8 cellular contexts compared by ENCODE assay signal in genomic region chr12:56188786-56189335, GRCh38. TPM values are rescaled to one million over a fixed set of nuclear protein-coding genes. Genes with fewer than 3 reads are reported as not detected.
DNase-seq lines count a peak whose midpoint lies in the region; ATAC-seq and TF ChIP-seq lines count a peak whose summit lies in the region.

No MANE protein-coding gene starts in this region.

- H3K27me3 Mint-ChIP-seq in dendritic cell treated with granulocyte-macrophage colony-stimulating factor and Interleukin-4, amounts not matched to agents 40 ng/mL and 50 ng/mL, for 4 days = no peaks in the 10 kb centered on the region

- no peak for TF ChIP-seq EP300 in upper lobe of left lung (IDR thresholded peaks at IDR 0.05)

- no TSS peak for BruUV-seq in Panc1 (replicated peaks; lab: Mats Ljungman, UMichigan)

- peak overlapping the region; percentile 89 for H3K27ac ChIP-seq in BLaER1
- peak overlapping the region; percentile 88 for H3K27ac ChIP-seq in Panc1 (ENCODE audit: low read length)
- H3K27ac ChIP-seq in mesodermal cell (ENCODE audit: low read depth, low read length, severe bottlenecking) = peak overlapping the region; percentile 81
- H3K27ac ChIP-seq in upper lobe of left lung = peak overlapping the region; percentile 85 to 93 (median 90)

- intact Hi-C loops in Panc1 (cut with micrococcal nuclease; ENCODE audit: unreplicated experiment) = loop anchor here (1.0 kb wide), 1 partner anchor 70 kb away; no protein-coding TSS in a partner anchor
- intact Hi-C loops in dendritic cell treated with granulocyte-macrophage colony-stimulating factor and Interleukin-4, amounts not matched to agents 40 ng/mL and 50 ng/mL, for 4 days (cut with micrococcal nuclease) = loop anchor here (2.0 kb wide), 2 partner anchors 30 to 62 kb away; partner anchors contain the start of gene MYL6

- H3K4me2 ChIP-seq in BLaER1 = peak overlapping the region; percentile 88

- DNase-seq in Panc1 (ENCODE audit: low read depth, low spot score) = no peak
- no peak for DNase-seq in upper lobe of left lung
- no peak for DNase-seq in retina

- H3K9ac ChIP-seq in BLaER1 = peak overlapping the region; percentile 96

- TF ChIP-seq CTCF in Panc1 (IDR thresholded peaks at IDR 0.05) = no peak
- no peak for TF ChIP-seq CTCF in upper lobe of left lung (IDR thresholded peaks at IDR 0.05)

- H3K9me3 ChIP-seq in BLaER1 = no peaks in the 10 kb centered on the region
- no peaks in the 10 kb centered on the region for H3K9me3 ChIP-seq in Panc1 (ENCODE audit: control insufficient read depth, insufficient read depth, low read depth, low read length)
- peaks cover 4% of the 10 kb centered on the region for H3K9me3 ChIP-seq in mesodermal cell (ENCODE audit: control insufficient read depth, low read length)
- H3K9me3 ChIP-seq in upper lobe of left lung = no peaks in the 10 kb centered on the region

- peak; percentile 26 for ATAC-seq in GM19455 (IDR thresholded peaks at IDR 0.05; ENCODE audit: unreplicated experiment)
- ATAC-seq in Panc1 = peak; percentile 46; the same call in 1 of the 2 replicates
- peak in 1 of 2 donors; percentile 32 for ATAC-seq in upper lobe of left lung (ENCODE audit: low FRiP score in 2 of 2)
- ATAC-seq in HG03342 (IDR thresholded peaks at IDR 0.05; ENCODE audit: unreplicated experiment) = no peak

- H3K4me1 Mint-ChIP-seq in dendritic cell treated with granulocyte-macrophage colony-stimulating factor and Interleukin-4, amounts not matched to agents 40 ng/mL and 50 ng/mL, for 4 days (ENCODE audit: low read depth) = peaks cover 43% of the 10 kb centered on the region

- POLR2A ChIA-PET in Panc1 (lab: Charles Lee) = interaction anchor here (0.6 to 0.7 kb wide), 3 partner anchors 61 to 85 kb away, joined by 3 to 4 read pairs (median 3); partner anchors contain the start of genes ESYT1 and ZC3H10

- TF ChIP-seq POLR2A in upper lobe of left lung (IDR thresholded peaks at IDR 0.05) = no peak

- in situ Hi-C loops in Panc1 (cut with HindIII; ENCODE audit: low pct_unique_long_range_greater_than_20kb, low sequenced_read_pairs) = no loop called here

- peaks cover 43% of the 10 kb centered on the region for H3K36me3 Mint-ChIP-seq in dendritic cell treated with granulocyte-macrophage colony-stimulating factor and Interleukin-4, amounts not matched to agents 40 ng/mL and 50 ng/mL, for 4 days (ENCODE audit: low read depth)

- peaks cover 29% of the 10 kb centered on the region for H3K4me1 ChIP-seq in BLaER1
- H3K4me1 ChIP-seq in Panc1 (ENCODE audit: control insufficient read depth, insufficient read depth, low read length) = peaks cover 12% of the 10 kb centered on the region
- peaks cover 10% of the 10 kb centered on the region for H3K4me1 ChIP-seq in mesodermal cell (ENCODE audit: control insufficient read depth, insufficient read depth, low read length, poor library complexity, severe bottlenecking)
- H3K4me1 ChIP-seq in upper lobe of left lung = peaks cover 19 to 31% (median 24%) of the 10 kb centered on the region in 4 donors

- CTCF ChIA-PET in Panc1 (lab: Charles Lee) = interaction anchor here (0.5 to 2.0 kb wide), 12 partner anchors 18 to 333 kb away, joined by 3 to 41 read pairs (median 5); partner anchors contain the start of genes RBMS2, RNF41 and ZC3H10

- WGBS in mesodermal cell (ENCODE audit: insufficient coverage in 2 of 2), 2 experiments = 0 to 1% methylated on average over 25 to 28 of the region's 39 CpGs
- 1 to 3% methylated on average over 19 to 32 of the region's 39 CpGs for WGBS in upper lobe of left lung, 2 donors

- H4K20me1 ChIP-seq in BLaER1 = peaks cover 31% of the 10 kb centered on the region

- peak overlapping the region; percentile 95 for H3K4me3 Mint-ChIP-seq in dendritic cell treated with granulocyte-macrophage colony-stimulating factor and Interleukin-4, amounts not matched to agents 40 ng/mL and 50 ng/mL, for 4 days

- peak overlapping the region; percentile 97 for H3K27ac Mint-ChIP-seq in dendritic cell treated with granulocyte-macrophage colony-stimulating factor and Interleukin-4, amounts not matched to agents 40 ng/mL and 50 ng/mL, for 4 days

- H3K27me3 ChIP-seq in BLaER1 (no peaks in the 10 kb centered on the region), Panc1 (ENCODE audit: control insufficient read depth, insufficient read depth, low read length) (no peaks in the 10 kb centered on the region), upper lobe of left lung (no peaks in the 10 kb centered on the region)

- H3K4me3 ChIP-seq in BLaER1 (peak overlapping the region; percentile 90), Panc1 (ENCODE audit: low read depth in 2 of 2, low read length in 2 of 2) (peak overlapping the region; percentile 77 to 94), mesodermal cell (ENCODE audit: extremely low read depth, insufficient read depth, low read length, poor library complexity, severe bottlenecking) (peak overlapping the region; percentile 89), upper lobe of left lung (peak overlapping the region; percentile 86 to 98 (median 94))

- peaks cover 36% of the 10 kb centered on the region for H3K36me3 ChIP-seq in BLaER1
- peaks cover 19% of the 10 kb centered on the region for H3K36me3 ChIP-seq in Panc1 (ENCODE audit: control insufficient read depth, insufficient read depth, low read length)
- peaks cover 38% of the 10 kb centered on the region for H3K36me3 ChIP-seq in mesodermal cell (ENCODE audit: control insufficient read depth, insufficient read depth, low read length)
- H3K36me3 ChIP-seq in upper lobe of left lung = peaks cover 11 to 27% (median 23%) of the 10 kb centered on the region in 4 donors

- H3K9me3 Mint-ChIP-seq in dendritic cell treated with granulocyte-macrophage colony-stimulating factor and Interleukin-4, amounts not matched to agents 40 ng/mL and 50 ng/mL, for 4 days = no peaks in the 10 kb centered on the region

RNA-seq across cellular contexts. Expression of gene SMARCC2, which starts 0.4 kb away (rescaled TPM):
- total RNA-seq in Panc1 (2021; ENCODE audit: unreplicated experiment) (129 TPM), upper lobe of left lung (100 to 1,000 TPM in 2 of 6 donors, 10 to 100 TPM in 4; 71.4 to 258 (median 93.9) TPM)
- 105 TPM for polyA plus RNA-seq in Panc1 (2012; ENCODE audit: insufficient read length)
- polyA plus RNA-seq in mesodermal cell (2013, experiment 1 of 2) = 60.3 TPM
- 51.4 TPM for polyA plus RNA-seq in mesodermal cell (2013, experiment 2 of 2)

RNA-seq across cellular contexts. Expression of gene MYL6, which starts 30.7 kb away (rescaled TPM):
- total RNA-seq in Panc1 (2021; ENCODE audit: unreplicated experiment) (1,024 TPM), upper lobe of left lung (1,000 to 10,000 TPM in 5 of 6 donors, 100 to 1,000 TPM in 1; 665 to 1,935 (median 1,528) TPM)
- 1,487 TPM for polyA plus RNA-seq in Panc1 (2012; ENCODE audit: insufficient read length)
- 2,005 TPM for polyA plus RNA-seq in mesodermal cell (2013, experiment 1 of 2)
- polyA plus RNA-seq in mesodermal cell (2013, experiment 2 of 2) = 1,646 TPM

RNA-seq across cellular contexts. Expression of gene RNF41, which starts 32.9 kb away (rescaled TPM):
- total RNA-seq in Panc1 (2021; ENCODE audit: unreplicated experiment) = 35.3 TPM
- 44.1 TPM for polyA plus RNA-seq in Panc1 (2012; ENCODE audit: insufficient read length)
- 61.5 TPM for polyA plus RNA-seq in mesodermal cell (2013, experiment 1 of 2)
- polyA plus RNA-seq in mesodermal cell (2013, experiment 2 of 2) = 47.4 TPM
- total RNA-seq in upper lobe of left lung = 10 to 100 TPM; 38.8 to 94.3 (median 62.1) TPM

RNA-seq across cellular contexts. Expression of gene NABP2, which starts 35.3 kb away (rescaled TPM):
- total RNA-seq in Panc1 (2021; ENCODE audit: unreplicated experiment) (99.6 TPM), upper lobe of left lung (10 to 100 TPM in 4 of 6 donors, 1 to 10 TPM in 2; 4.2 to 23.1 (median 17.6) TPM)
- 116 TPM for polyA plus RNA-seq in Panc1 (2012; ENCODE audit: insufficient read length)
- 20.2 TPM for polyA plus RNA-seq in mesodermal cell (2013, experiment 1 of 2)
- polyA plus RNA-seq in mesodermal cell (2013, experiment 2 of 2) = 18.6 TPM

RNA-seq across cellular contexts. Expression of gene MYL6B, which starts 36.5 kb away (rescaled TPM):
- 66.5 TPM for total RNA-seq in Panc1 (2021; ENCODE audit: unreplicated experiment)
- 236 TPM for polyA plus RNA-seq in Panc1 (2012; ENCODE audit: insufficient read length)
- 154 TPM for polyA plus RNA-seq in mesodermal cell (2013, experiment 1 of 2)
- polyA plus RNA-seq in mesodermal cell (2013, experiment 2 of 2) = 131 TPM
- 10 to 100 TPM; 10.5 to 38.4 (median 29.1) TPM for total RNA-seq in upper lobe of left lung
